In the genomic region with DNA sequence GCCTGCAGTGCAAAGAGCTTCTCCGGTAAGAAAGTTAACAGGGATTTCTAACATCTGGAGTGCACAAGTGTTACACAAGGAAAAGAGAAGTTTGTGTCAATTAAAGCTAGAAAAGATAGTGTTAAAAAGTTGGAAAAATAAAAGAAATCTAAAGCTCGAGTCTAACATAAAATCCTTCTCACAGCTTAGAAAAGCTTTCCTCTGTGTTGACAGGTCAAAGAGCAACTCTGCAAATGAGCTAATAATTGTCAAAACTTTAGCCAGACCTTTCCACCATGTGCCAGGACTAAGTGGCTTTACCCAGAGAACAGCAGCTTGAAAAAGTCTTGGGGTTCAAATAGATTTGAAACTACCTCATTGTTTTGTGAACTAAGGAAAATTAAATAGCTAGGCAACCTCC, we compare ENCODE assay signal across 19 cellular contexts. TPM values are rescaled to one million over a fixed set of nuclear protein-coding genes. Genes with fewer than 3 reads are reported as not detected.
DNase-seq lines count a peak whose midpoint lies in the region; ATAC-seq, FAIRE-seq and TF ChIP-seq lines count a peak whose summit lies in the region.
"Had no signal": no experiment of that assay in that cellular context is flagged by ENCODE, and none has a peak within 500 bp of the region (broad histone marks: within the 10 kb centered on the region; RNA-seq: fewer than 3 reads in every experiment).

No MANE protein-coding gene starts in this region.

- H3K4me3 ChIP-seq in A549 (no peak overlapping the region), Panc1 (ENCODE audit: low read depth in 2 of 2, low read length in 2 of 2) (no peak overlapping the region; a peak in 1 of 4 replicates)
- H3K4me3 ChIP-seq: K562, SK-N-MC had no signal

- H3K4me3 Mint-ChIP-seq in osteocyte (ENCODE audit: unreplicated experiment) (no peak overlapping the region), immature natural killer cell (no peak overlapping the region)

- FAIRE-seq in A549 (lab: Jason Lieb, UNC), result no peak
- FAIRE-seq: K562 had no signal

- CTCF ChIA-PET in A549 (lab: Yijun Ruan, JAX) (interaction anchor here (1.1 kb wide), 1 partner anchor 15 kb away, joined by 3 read pairs; a partner anchor contains a TSS), Panc1 (lab: Charles Lee) (interaction anchor here (0.7 kb wide), 1 partner anchor 650 kb away, joined by 4 read pairs; no protein-coding TSS in a partner anchor)

- H3K9me3 ChIP-seq in A549 (no peaks in the 10 kb centered on the region), Panc1 (ENCODE audit: control insufficient read depth, insufficient read depth, low read depth, low read length) (no peaks in the 10 kb centered on the region)

- no peak for TF ChIP-seq EP300 in A549 (IDR thresholded peaks at IDR 0.05)

- no peak for TF ChIP-seq CTCF in A549 (IDR thresholded peaks at IDR 0.05)
- no peak for TF ChIP-seq CTCF in Panc1 (IDR thresholded peaks at IDR 0.05)
- TF ChIP-seq CTCF in osteocyte (IDR thresholded peaks at IDR 0.05), result no peak

- H3K4me1 ChIP-seq in A549 (peaks cover 74% of the 10 kb centered on the region), Panc1 (ENCODE audit: control insufficient read depth, insufficient read depth, low read length) (peaks cover 53% of the 10 kb centered on the region)

- H3K27me3 ChIP-seq in Panc1 (ENCODE audit: control insufficient read depth, insufficient read depth, low read length), result no peaks in the 10 kb centered on the region

- no TSS peak for BruUV-seq in Panc1 (replicated peaks; lab: Mats Ljungman, UMichigan)

- H3K27me3 Mint-ChIP-seq in osteocyte (ENCODE audit: unreplicated experiment) (no peaks in the 10 kb centered on the region), immature natural killer cell (ENCODE audit: low read depth in 3 of 3) (peaks cover 0 to 3% (median 0%) of the 10 kb centered on the region in 3 donors)

- intact Hi-C loops in Panc1 (cut with micrococcal nuclease; ENCODE audit: unreplicated experiment), result no loop called here

- 6% methylated on average over 2 of the region's 2 CpGs for WGBS in A549 (ENCODE audit: missing lambda C conversion rate)

- H3K27ac Mint-ChIP-seq in osteocyte (ENCODE audit: unreplicated experiment) (peak overlapping the region; percentile 55), immature natural killer cell (no peak overlapping the region)

- no peaks in the 10 kb centered on the region for H3K36me3 ChIP-seq in Panc1 (ENCODE audit: control insufficient read depth, insufficient read depth, low read length)

- POLR2A ChIA-PET in A549 (lab: Yijun Ruan, JAX), result interaction anchor here (1.8 kb wide), 1 partner anchor 15 kb away, joined by 6 read pairs; a partner anchor contains a TSS
- POLR2A ChIA-PET in Panc1 (lab: Charles Lee), result no interaction called here

- ATAC-seq in A549 (no peak), Panc1 (no peak), HG03196 (IDR thresholded peaks at IDR 0.05; ENCODE audit: unreplicated experiment) (no peak)
- ATAC-seq: K562, Right ventricle myocardium inferior had no signal

- H3K4me2 ChIP-seq in A549, result peak overlapping the region; percentile 89

- no peak for TF ChIP-seq POLR2A in A549 (IDR thresholded peaks at IDR 0.05; ENCODE audit: low read length)

- H3K36me3 Mint-ChIP-seq in osteocyte (ENCODE audit: unreplicated experiment), result no peaks in the 10 kb centered on the region
- no peaks in the 10 kb centered on the region for H3K36me3 Mint-ChIP-seq in immature natural killer cell

- H3K27ac ChIP-seq in A549, result peak overlapping the region; percentile 16 to 71
- H3K27ac ChIP-seq in Panc1 (ENCODE audit: low read length), result peak overlapping the region; percentile 90
- H3K27ac ChIP-seq in epithelial cell of prostate, result peak overlapping the region; percentile 97
- H3K27ac ChIP-seq: 22Rv1, SK-N-MC had no signal

- H3K9me3 Mint-ChIP-seq in osteocyte (ENCODE audit: unreplicated experiment) (no peaks in the 10 kb centered on the region), immature natural killer cell (no peaks in the 10 kb centered on the region)

- TF ChIP-seq RAD21 in A549 (conservative IDR thresholded peaks at IDR 0.05 in 1 of 2, IDR thresholded peaks at IDR 0.05 in 1 of 2), result no peak

- DNase-seq in A549 (ENCODE audit: low read depth in 1 of 2, low spot score in 1 of 2) (no peak), Panc1 (ENCODE audit: low read depth, low spot score) (no peak), epithelial cell of prostate (ENCODE audit: low read depth, low spot score) (no peak), osteocyte (ENCODE audit: extremely low spot score, unreplicated experiment) (no peak), medulla oblongata (ENCODE audit: extremely low spot score) (no peak), germinal center (ENCODE audit: low spot score) (no peak), immature natural killer cell (no peak)
- DNase-seq: C1 segment of cervical spinal cord, COR-L47, DMS53, HCEC 1CT, NCI-H1436 treated with DMSO at 0.1 percent for 48 hours, NCI-H345, NCI-H526 treated with DMSO at 0.1 percent for 48 hours had no signal

- in situ Hi-C loops in Panc1 (cut with HindIII; ENCODE audit: low pct_unique_long_range_greater_than_20kb, low sequenced_read_pairs), result no loop called here

- H3K4me1 Mint-ChIP-seq in osteocyte (ENCODE audit: unreplicated experiment) (peaks cover 82% of the 10 kb centered on the region), immature natural killer cell (no peaks in the 10 kb centered on the region)

TF ChIP-seq in A549, 52 proteins besides CTCF, POLR2A, EP300 and RAD21:
- TF ChIP-seq RCOR1 (IDR thresholded peaks at IDR 0.05; ENCODE audit: low read depth, low read length), result no peak
- no peak for TF ChIP-seq NR3C1 (IDR thresholded peaks at IDR 0.05)
- TF ChIP-seq FOSL2 (IDR thresholded peaks at IDR 0.05), result no peak
- no peak for TF ChIP-seq FOSL2 (CRISPR knock-in tag; IDR thresholded peaks at IDR 0.05)
- TF ChIP-seq HOXA7 (CRISPR knock-in tag; IDR thresholded peaks at IDR 0.05), result no peak
- TF ChIP-seq MAZ (IDR thresholded peaks at IDR 0.05; ENCODE audit: borderline replicate concordance, low read depth, low read length), result no peak
- no peak for TF ChIP-seq JUNB (IDR thresholded peaks at IDR 0.05)
- TF ChIP-seq, protein P1, sequence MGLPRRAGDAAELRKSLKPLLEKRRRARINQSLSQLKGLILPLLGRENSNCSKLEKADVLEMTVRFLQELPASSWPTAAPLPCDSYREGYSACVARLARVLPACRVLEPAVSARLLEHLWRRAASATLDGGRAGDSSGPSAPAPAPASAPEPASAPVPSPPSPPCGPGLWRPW (IDR thresholded peaks at IDR 0.05), result no peak
- TF ChIP-seq ZFP36 (IDR thresholded peaks at IDR 0.05; ENCODE audit: borderline replicate concordance, partially characterized antibody), result no peak
TF ChIP-seq in A549: peak in this region for 0.

RNA-seq across cellular contexts. Expression of a gene that starts 14.8 kb away (rescaled TPM):
- polyA plus RNA-seq in A549 (2011; rRNA removed) (16.1 and 33.9 TPM in 2 replicates), A549 (2017; fragmentation: RNase III; extraction: RNeasy Plus Mini Kit Qiagen cat#74134 plus additional on column Dnase treatment) (11.1 to 15.2 TPM (median 14.4 TPM) in 3 replicates), immature natural killer cell (not detected)
- 3.6 and 3.9 TPM in 2 replicates for polyA plus RNA-seq in A549 (2012; cell fraction: cytosol; rRNA removed)
- polyA plus RNA-seq in A549 (2012; cell fraction: nucleus; rRNA removed), result 7.0 and 8.8 TPM in 2 replicates
- polyA minus RNA-seq in A549 (2011; rRNA and poly(A)+ RNA removed), result 42.1 and 47.4 TPM in 2 replicates
- total RNA-seq in Panc1 (2021; ENCODE audit: unreplicated experiment) (61.8 TPM), osteocyte (130 and 131 TPM in 2 replicates)
- 25.7 TPM for polyA plus RNA-seq in Panc1 (2012; ENCODE audit: insufficient read length)
- polyA plus RNA-seq: K562 had no signal

Comparison
In these comparisons a context has a peak if more than half of its experiments do, and no peak if none do; other contexts are left out.
1. H3K27ac ChIP-seq: peak in every context shown above with its lines; median percentile 97 in epithelial cell of prostate; 90 in Panc1; 44 in A549.